In genomic region chr19:32708457-32708856, GRCh38 we compare ENCODE assay signal across 17 cellular contexts. TPM values are rescaled to one million over a fixed set of nuclear protein-coding genes. Genes with fewer than 3 reads are reported as not detected.
A peak's percentile ranks its signal among the peaks of the same experiment; 100 is the strongest.
DNase-seq lines count a peak whose midpoint lies in the region; ATAC-seq lines count a peak whose summit lies in the region.
"Had no signal": no experiment of that assay in that cellular context is flagged by ENCODE, and none has a peak within 500 bp of the region (broad histone marks: within the 10 kb centered on the region; RNA-seq: fewer than 3 reads in every experiment).

No MANE protein-coding gene starts in this region.

- H3K9me3 Mint-ChIP-seq in activated T-cell treated with anti-CD3 and anti-CD28 coated beads, Interleukin-2, amount 50 U/mL, for 72 hours: peaks cover 3% of the 10 kb centered on the region in 2 donors
- no peaks in the 10 kb centered on the region for H3K9me3 Mint-ChIP-seq in stimulated activated naive CD8-positive, alpha-beta T cell treated with anti-CD3 and anti-CD28 coated beads, Interleukin-15, amount 100 ng/mL, for 72 hours

- H3K27me3 Mint-ChIP-seq in activated T-cell treated with anti-CD3 and anti-CD28 coated beads, Interleukin-2, amount 50 U/mL, for 72 hours (ENCODE audit: low read depth): no peaks in the 10 kb centered on the region
- no peaks in the 10 kb centered on the region for H3K27me3 Mint-ChIP-seq in stimulated activated naive CD8-positive, alpha-beta T cell treated with anti-CD3 and anti-CD28 coated beads, Interleukin-15, amount 100 ng/mL, for 72 hours

- DNase-seq in activated CD8-positive, alpha-beta memory T cell treated with anti-CD3 and anti-CD28 coated beads for 24 hours: peak; percentile 55
- DNase-seq in activated CD8-positive, alpha-beta memory T cell treated with anti-CD3 and anti-CD28 coated beads, Interleukin-2, amount 50 U/mL, for 48 hours: no peak
- peak; percentile 46 to 50 for DNase-seq in activated T-cell treated with anti-CD3 and anti-CD28 coated beads, Interleukin-2, amount 50 U/mL, for 72 hours
- peak; percentile 48 for DNase-seq in kidney tubule cell (ENCODE audit: low spot score)
- peak in 1 of 2 donors; percentile 44 for DNase-seq in stimulated activated naive CD8-positive, alpha-beta T cell treated with anti-CD3 and anti-CD28 coated beads, Interleukin-15, amount 100 ng/mL, for 72 hours
- DNase-seq in occipital lobe (lab: John Stamatoyannopoulos, UW): no peak
- no peak for DNase-seq in NCI-H69 (lab: John Stamatoyannopoulos, UW)
- DNase-seq: cerebellar nuclear complex, heart right ventricle, KBM-7, NCI-H187 treated with DMSO at 0.1 percent for 48 hours, SIG-M5, transverse colon had no signal

- H3K27ac Mint-ChIP-seq in activated T-cell treated with anti-CD3 and anti-CD28 coated beads, Interleukin-2, amount 50 U/mL, for 72 hours: peak overlapping the region; percentile 88
- H3K27ac Mint-ChIP-seq in stimulated activated naive CD8-positive, alpha-beta T cell treated with anti-CD3 and anti-CD28 coated beads, Interleukin-15, amount 100 ng/mL, for 72 hours: peak overlapping the region in 1 of 2 donors; percentile 65

- peaks cover 11 to 45% of the 10 kb centered on the region in 2 donors for H3K36me3 Mint-ChIP-seq in activated T-cell treated with anti-CD3 and anti-CD28 coated beads, Interleukin-2, amount 50 U/mL, for 72 hours (ENCODE audit: insufficient read depth in 2 of 2)

- peak; percentile 92 to 98 for ATAC-seq in activated T-cell treated with anti-CD3 and anti-CD28 coated beads, Interleukin-2, amount 50 U/mL, for 72 hours (replicated peaks in 1 of 2)
- ATAC-seq in stimulated activated naive CD8-positive, alpha-beta T cell treated with anti-CD3 and anti-CD28 coated beads, Interleukin-15, amount 100 ng/mL, for 72 hours: peak; percentile 98
- no peak for ATAC-seq in GM21825 (IDR thresholded peaks at IDR 0.05; ENCODE audit: unreplicated experiment)
- ATAC-seq: heart right ventricle, left lobe of liver had no signal

- peak overlapping the region; percentile 32 to 37 for H3K4me3 Mint-ChIP-seq in activated T-cell treated with anti-CD3 and anti-CD28 coated beads, Interleukin-2, amount 50 U/mL, for 72 hours
- H3K4me3 Mint-ChIP-seq in stimulated activated naive CD8-positive, alpha-beta T cell treated with anti-CD3 and anti-CD28 coated beads, Interleukin-15, amount 100 ng/mL, for 72 hours: no peak overlapping the region
- H3K4me3 Mint-ChIP-seq: neural crest cell had no signal

- peaks cover 12% of the 10 kb centered on the region for H3K4me1 Mint-ChIP-seq in activated T-cell treated with anti-CD3 and anti-CD28 coated beads, Interleukin-2, amount 50 U/mL, for 72 hours (ENCODE audit: low read depth)
- peaks cover 21% of the 10 kb centered on the region for H3K4me1 Mint-ChIP-seq in stimulated activated naive CD8-positive, alpha-beta T cell treated with anti-CD3 and anti-CD28 coated beads, Interleukin-15, amount 100 ng/mL, for 72 hours
- H3K4me1 Mint-ChIP-seq: neural crest cell had no signal

RNA-seq across cellular contexts. Expression of gene TDRD12, which starts 11.1 kb away (rescaled TPM):
- total RNA-seq in activated T-cell treated with anti-CD3 and anti-CD28 coated beads, Interleukin-2, amount 50 U/mL, for 72 hours: 1 to 10 TPM in 1 of 2 donors, under 1 TPM in 1; 0.91 to 2.0 TPM
- total RNA-seq in occipital lobe: 0.94 TPM
- total RNA-seq: epithelial cell of proximal tubule, left lobe of liver had no signal

RNA-seq across cellular contexts. Expression of gene NUDT19, which starts 16.8 kb away (rescaled TPM):
- total RNA-seq in activated T-cell treated with anti-CD3 and anti-CD28 coated beads, Interleukin-2, amount 50 U/mL, for 72 hours: 10 to 100 TPM; 26.1 to 28.0 TPM
- total RNA-seq in occipital lobe: 8.1 TPM

RNA-seq across cellular contexts. Expression of gene RGS9BP, which starts 32.8 kb away (rescaled TPM):
- total RNA-seq in activated T-cell treated with anti-CD3 and anti-CD28 coated beads, Interleukin-2, amount 50 U/mL, for 72 hours: under 1 TPM; 0.14 to 0.31 TPM
- 0.78 TPM for total RNA-seq in occipital lobe
- total RNA-seq: neural crest cell had no signal

RNA-seq across cellular contexts. Expression of gene ANKRD27, which starts 33.5 kb away (rescaled TPM):
- total RNA-seq in activated T-cell treated with anti-CD3 and anti-CD28 coated beads, Interleukin-2, amount 50 U/mL, for 72 hours: 10 to 100 TPM; 34.5 to 43.3 TPM
- 43.0 TPM for total RNA-seq in occipital lobe

Comparison
In these comparisons a context has a peak if more than half of its experiments do, and no peak if none do; other contexts are left out.
1. DNase-seq: peak in activated CD8-positive, alpha-beta memory T cell treated with anti-CD3 and anti-CD28 coated beads for 24 hours (single experiment), activated T-cell treated with anti-CD3 and anti-CD28 coated beads, Interleukin-2, amount 50 U/mL, for 72 hours (2 of 2) and kidney tubule cell (single experiment); none in activated CD8-positive, alpha-beta memory T cell treated with anti-CD3 and anti-CD28 coated beads, Interleukin-2, amount 50 U/mL, for 48 hours (single experiment), occipital lobe (single experiment) and NCI-H69 (single experiment).
2. H3K4me3 Mint-ChIP-seq: peak in activated T-cell treated with anti-CD3 and anti-CD28 coated beads, Interleukin-2, amount 50 U/mL, for 72 hours (2 of 2); none in stimulated activated naive CD8-positive, alpha-beta T cell treated with anti-CD3 and anti-CD28 coated beads, Interleukin-15, amount 100 ng/mL, for 72 hours (0 of 2).